Comparison of ENCODE assay signal across 13 cellular contexts in the genomic region with DNA sequence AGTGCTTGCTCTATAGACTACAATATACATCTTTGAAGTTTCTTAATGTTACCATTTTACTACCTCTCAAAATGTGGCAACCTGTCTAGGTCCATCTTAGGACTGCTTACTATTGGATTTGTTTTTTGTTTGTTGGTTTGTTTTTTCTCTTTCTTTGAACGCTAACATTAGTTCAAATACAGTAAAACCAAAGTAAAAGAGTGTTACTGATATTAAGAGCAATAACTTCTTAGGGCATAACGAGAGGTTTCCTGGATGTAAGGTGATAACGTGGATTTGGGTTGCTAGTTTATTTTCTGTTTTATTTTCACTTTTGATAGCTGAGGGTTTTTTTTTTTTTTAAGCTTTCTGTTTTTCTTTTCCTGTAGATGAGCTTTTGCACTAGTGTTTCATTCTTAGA. TPM values are rescaled to one million over a fixed set of nuclear protein-coding genes. Genes with fewer than 3 reads are reported as not detected.
DNase-seq lines count a peak whose midpoint lies in the region; ATAC-seq and FAIRE-seq lines count a peak whose summit lies in the region.
"Had no signal": no experiment of that assay in that cellular context is flagged by ENCODE, and none has a peak within 500 bp of the region (broad histone marks: within the 10 kb centered on the region; RNA-seq: fewer than 3 reads in every experiment).

No MANE protein-coding gene starts in this region.

- no peaks in the 10 kb centered on the region for H3K27me3 ChIP-seq in CD4-positive, CD25-positive, alpha-beta regulatory T cell (ENCODE audit: control insufficient read depth, insufficient read depth, low read length)

- no peak for FAIRE-seq in RCC 7860 (lab: Jason Lieb, UNC)

- H3K27ac ChIP-seq in CD4-positive, CD25-positive, alpha-beta regulatory T cell (ENCODE audit: insufficient read depth, low read length, poor library complexity, severe bottlenecking), result no peak overlapping the region

- H3K27me3 Mint-ChIP-seq in CD4-positive, CD25-positive, alpha-beta regulatory T cell, result no peaks in the 10 kb centered on the region
- H3K27me3 Mint-ChIP-seq in activated naive CD8-positive, alpha-beta T cell, result no peaks in the 10 kb centered on the region

- peaks cover 23% of the 10 kb centered on the region for H3K36me3 Mint-ChIP-seq in CD4-positive, CD25-positive, alpha-beta regulatory T cell
- peaks cover 18% of the 10 kb centered on the region for H3K36me3 Mint-ChIP-seq in activated naive CD8-positive, alpha-beta T cell

- H3K4me1 ChIP-seq in CD4-positive, CD25-positive, alpha-beta regulatory T cell (ENCODE audit: control insufficient read depth, insufficient read depth, low read length, poor library complexity, severe bottlenecking), result no peaks in the 10 kb centered on the region

- peak in 2 of 3 donors; percentile 23 to 67 for DNase-seq in CD4-positive, CD25-positive, alpha-beta regulatory T cell
- DNase-seq in NCI-H1105 treated with DMSO at 0.1 percent for 48 hours (lab: John Stamatoyannopoulos, UW), result no peak
- DNase-seq in germinal center (ENCODE audit: low spot score), result no peak
- DNase-seq in RCC 7860 (ENCODE audit: low spot score), result no peak
- DNase-seq: activated CD8-positive, alpha-beta memory T cell treated with anti-CD3 and anti-CD28 coated beads for 24 hours; DMS153; effector CD4-positive, alpha-beta T cell; NCI-H82 had no signal

- peak overlapping the region; percentile 94 for H3K4me3 ChIP-seq in CD4-positive, CD25-positive, alpha-beta regulatory T cell (ENCODE audit: low read depth, low read length)
- H3K4me3 ChIP-seq: lung had no signal

- peaks cover 0 to 2% (median 0%) of the 10 kb centered on the region in 7 donors for H3K9me3 Mint-ChIP-seq in CD4-positive, CD25-positive, alpha-beta regulatory T cell
- no peaks in the 10 kb centered on the region for H3K9me3 Mint-ChIP-seq in activated naive CD8-positive, alpha-beta T cell (ENCODE audit: low read depth)

- no peaks in the 10 kb centered on the region for H3K36me3 ChIP-seq in CD4-positive, CD25-positive, alpha-beta regulatory T cell (ENCODE audit: control insufficient read depth, insufficient read depth, low read length)

- H3K27ac Mint-ChIP-seq in CD4-positive, CD25-positive, alpha-beta regulatory T cell, result peak overlapping the region; percentile 81 to 89 (median 88)
- peak overlapping the region; percentile 87 for H3K27ac Mint-ChIP-seq in activated naive CD8-positive, alpha-beta T cell

- peaks cover 9 to 21% (median 18%) of the 10 kb centered on the region in 4 donors for H3K4me1 Mint-ChIP-seq in CD4-positive, CD25-positive, alpha-beta regulatory T cell
- H3K4me1 Mint-ChIP-seq in activated naive CD8-positive, alpha-beta T cell (ENCODE audit: low read depth), result peaks cover 27% of the 10 kb centered on the region

- peak overlapping the region; percentile 83 to 90 (median 86) for H3K4me3 Mint-ChIP-seq in CD4-positive, CD25-positive, alpha-beta regulatory T cell
- peak overlapping the region; percentile 76 for H3K4me3 Mint-ChIP-seq in activated naive CD8-positive, alpha-beta T cell

- no peaks in the 10 kb centered on the region for H3K9me3 ChIP-seq in CD4-positive, CD25-positive, alpha-beta regulatory T cell (ENCODE audit: control insufficient read depth in 2 of 2, low read length in 2 of 2)

- ATAC-seq in CD4-positive, CD25-positive, alpha-beta regulatory T cell (ENCODE audit: low read depth in 2 of 2), result peak in 1 of 2 donors; percentile 45
- peak; percentile 65 for ATAC-seq in GM18907 (IDR thresholded peaks at IDR 0.05; ENCODE audit: unreplicated experiment)
- ATAC-seq in HG02884 (IDR thresholded peaks at IDR 0.05; ENCODE audit: unreplicated experiment), result peak; percentile 70
- no peak for ATAC-seq in GM19397 (IDR thresholded peaks at IDR 0.05; ENCODE audit: unreplicated experiment)

RNA-seq across cellular contexts. Expression of gene TMEM135, which starts 43.6 kb away (rescaled TPM):
- 13.5 TPM for total RNA-seq in CD4-positive, CD25-positive, alpha-beta regulatory T cell
- 10 to 100 TPM in 1 of 4 donors, 1 to 10 TPM in 3; 6.3 to 10.4 (median 9.7) TPM for polyA plus RNA-seq in CD4-positive, CD25-positive, alpha-beta regulatory T cell

Comparison
In these comparisons a context has a peak if more than half of its experiments do, and no peak if none do; other contexts are left out.
1. DNase-seq: peak in CD4-positive, CD25-positive, alpha-beta regulatory T cell (2 of 3); none in NCI-H1105 treated with DMSO at 0.1 percent for 48 hours (single experiment), germinal center (single experiment) and RCC 7860 (single experiment).